In genomic region chr16:72639494-72639893, GRCh38 we compare ENCODE assay signal across 22 cellular contexts.
"Had no signal": no experiment of that assay in that cellular context is flagged by ENCODE, and none has a peak within 500 bp of the region (broad histone marks: within the 10 kb centered on the region; RNA-seq: fewer than 3 reads in every experiment).

No MANE protein-coding gene starts in this region.

- H3K9ac ChIP-seq: SK-N-SH had no signal

- H3K9me3 ChIP-seq: SK-N-SH had no signal

- DNase-seq: KBM-7, MV-4-11, NCI-H1048, NCI-H1105, NCI-H1417, NCI-H1436 treated with DMSO at 0.1 percent for 48 hours, NCI-H1694, NCI-H187 treated with DMSO at 0.1 percent for 48 hours, NCI-H2029 treated with DMSO at 0.1 percent for 48 hours, NCI-H2107, NCI-H2227 treated with DMSO at 0.1 percent for 48 hours, NCI-H524, NCI-H526 treated with DMSO at 0.1 percent for 48 hours, NCI-H748 treated with DMSO at 0.1 percent for 48 hours, PC-3, SHP77, SK-N-SH, SW 1271, T-cell had no signal

- H3K27ac ChIP-seq: RWPE1 had no signal

- ATAC-seq: Panc1, PC-3, T-cell had no signal

- H3K36me3 Mint-ChIP-seq: T-cell had no signal

- H3K27me3 Mint-ChIP-seq: IgD-negative memory B cell had no signal

- H3K4me2 ChIP-seq: SK-N-SH had no signal

- H3K4me3 Mint-ChIP-seq: T-cell had no signal

- H3K27ac Mint-ChIP-seq: IgD-negative memory B cell, T-cell had no signal
